In genomic region chr19:42396542-42397314, GRCh38 we compare ENCODE assay signal across 1 cellular context.
TF ChIP-seq lines count a peak whose summit lies in the region.

No MANE protein-coding gene starts in this region.

TF ChIP-seq in WTC11, 78 proteins besides CTCF, POLR2A, EP300 and RAD21 (continued from another document):
- TF ChIP-seq PRDM15 (CRISPR knock-in tag; IDR thresholded peaks at IDR 0.05) (peak; percentile 96), HMGXB4 (CRISPR knock-in tag; IDR thresholded peaks at IDR 0.05) (peak; percentile 56; the same call in 1 of the 2 replicates), MAX (CRISPR knock-in tag; IDR thresholded peaks at IDR 0.05) (peak; percentile 67), FOXK1 (CRISPR knock-in tag; IDR thresholded peaks at IDR 0.05) (no peak), IRF1 (CRISPR knock-in tag; IDR thresholded peaks at IDR 0.05) (no peak), AFF4 (CRISPR knock-in tag; IDR thresholded peaks at IDR 0.05; ENCODE audit: borderline replicate concordance) (no peak)
